In genomic region chr13:48412100-48412556, GRCh38 we compare ENCODE assay signal across 8 cellular contexts. TPM values are rescaled to one million over a fixed set of nuclear protein-coding genes. Genes with fewer than 3 reads are reported as not detected.
DNase-seq lines count a peak whose midpoint lies in the region; ATAC-seq and TF ChIP-seq lines count a peak whose summit lies in the region.

No MANE protein-coding gene starts in this region.

- ATAC-seq in psoas muscle (no peak), HG03520 (IDR thresholded peaks at IDR 0.05; ENCODE audit: unreplicated experiment) (no peak), GM19351 (IDR thresholded peaks at IDR 0.05; ENCODE audit: unreplicated experiment) (no peak)

- peaks cover 7% of the 10 kb centered on the region for H3K4me1 ChIP-seq in cardiac muscle cell (ENCODE audit: low read depth)
- H3K4me1 ChIP-seq in psoas muscle: no peaks in the 10 kb centered on the region

- WGBS in psoas muscle, 3 donors: 35 to 44% (median 37%) methylated on average over 7 of the region's 7 CpGs

- POLR2A ChIA-PET in activated CD4-positive, alpha-beta memory T cell treated with anti-CD3 and anti-CD28 coated beads, Interleukin-2, amount 10 ng/mL, durations not matched to agents 7 days and 5 days (lab: Charles Lee): interaction anchor here (0.6 to 3.9 kb wide), 25 partner anchors 7 to 374 kb away, joined by 3 to 55 read pairs (median 4); partner anchors contain the start of genes ITM2B, NUDT15, RB1 and RCBTB2

- TF ChIP-seq CTCF in cardiac muscle cell (IDR thresholded peaks at IDR 0.05; ENCODE audit: low read depth, low read length): no peak
- TF ChIP-seq CTCF in psoas muscle (IDR thresholded peaks at IDR 0.05): no peak

- no peaks in the 10 kb centered on the region for H3K27me3 Mint-ChIP-seq in activated CD4-positive, alpha-beta memory T cell treated with anti-CD3 and anti-CD28 coated beads, Interleukin-2, amount 10 ng/mL, durations not matched to agents 7 days and 5 days

- peak overlapping the region; percentile 82 for H3K4me3 ChIP-seq in GM08714 (ENCODE audit: low read length)
- peak overlapping the region; percentile 10 for H3K4me3 ChIP-seq in cardiac muscle cell
- H3K4me3 ChIP-seq in psoas muscle: peak overlapping the region; percentile 60

- peaks cover 46% of the 10 kb centered on the region for H3K4me1 Mint-ChIP-seq in activated CD4-positive, alpha-beta memory T cell treated with anti-CD3 and anti-CD28 coated beads, Interleukin-2, amount 10 ng/mL, durations not matched to agents 7 days and 5 days

- DNase-seq in activated CD4-positive, alpha-beta memory T cell treated with anti-CD3 and anti-CD28 coated beads, Interleukin-2, amount 10 ng/mL, durations not matched to agents 7 days and 5 days: no peak
- DNase-seq in cardiac muscle cell (ENCODE audit: low read depth in 1 of 2, low spot score in 1 of 2) (peak in 1 of 2 donors; percentile 44), psoas muscle (no peak), NCI-H2107 treated with DMSO at 0.1 percent for 48 hours (lab: John Stamatoyannopoulos, UW; ENCODE audit: unreplicated experiment) (no peak), OCI-M2 (lab: John Stamatoyannopoulos, UW; ENCODE audit: unreplicated experiment) (no peak)

- H3K27me3 ChIP-seq in cardiac muscle cell (no peaks in the 10 kb centered on the region), psoas muscle (ENCODE audit: insufficient read depth in 3 of 3, low read length in 2 of 3) (no peaks in the 10 kb centered on the region)

- intact Hi-C loops in psoas muscle (cut with DNase I): loop anchor here in 1 of 2 donors (5.0 kb wide), 1 partner anchor 170 kb away; no protein-coding TSS in a partner anchor

- no peaks in the 10 kb centered on the region for H3K9me3 Mint-ChIP-seq in activated CD4-positive, alpha-beta memory T cell treated with anti-CD3 and anti-CD28 coated beads, Interleukin-2, amount 10 ng/mL, durations not matched to agents 7 days and 5 days

- peak overlapping the region; percentile 99 for H3K4me3 Mint-ChIP-seq in activated CD4-positive, alpha-beta memory T cell treated with anti-CD3 and anti-CD28 coated beads, Interleukin-2, amount 10 ng/mL, durations not matched to agents 7 days and 5 days

- no peaks in the 10 kb centered on the region for H3K9me3 ChIP-seq in cardiac muscle cell (ENCODE audit: low read depth)
- H3K9me3 ChIP-seq in psoas muscle: no peaks in the 10 kb centered on the region

- H3K27ac ChIP-seq in cardiac muscle cell (no peak overlapping the region), psoas muscle (peak overlapping the region; percentile 56)

- H3K27ac Mint-ChIP-seq in activated CD4-positive, alpha-beta memory T cell treated with anti-CD3 and anti-CD28 coated beads, Interleukin-2, amount 10 ng/mL, durations not matched to agents 7 days and 5 days: peak overlapping the region; percentile 96

- no peaks in the 10 kb centered on the region for H3K36me3 ChIP-seq in cardiac muscle cell
- no peaks in the 10 kb centered on the region for H3K36me3 ChIP-seq in psoas muscle (ENCODE audit: insufficient read depth in 1 of 2, low read depth in 1 of 2)

- CTCF ChIA-PET in activated CD4-positive, alpha-beta memory T cell treated with anti-CD3 and anti-CD28 coated beads, Interleukin-2, amount 10 ng/mL, durations not matched to agents 7 days and 5 days (lab: Charles Lee): interaction anchor here (1.0 to 2.2 kb wide), 5 partner anchors 10 to 168 kb away, joined by 3 to 10 read pairs (median 5); no protein-coding TSS in a partner anchor

- H3K36me3 Mint-ChIP-seq in activated CD4-positive, alpha-beta memory T cell treated with anti-CD3 and anti-CD28 coated beads, Interleukin-2, amount 10 ng/mL, durations not matched to agents 7 days and 5 days (ENCODE audit: low read depth): peaks cover 70% of the 10 kb centered on the region

RNA-seq across cellular contexts. Expression of gene LPAR6, which starts 0.8 kb away (rescaled TPM):
- total RNA-seq in activated CD4-positive, alpha-beta memory T cell treated with anti-CD3 and anti-CD28 coated beads, Interleukin-2, amount 10 ng/mL, durations not matched to agents 7 days and 5 days: 100 to 1,000 TPM in 1 of 2 experiments, 10 to 100 TPM in 1; 96.8 to 100 TPM
- total RNA-seq in cardiac muscle cell: 0.11 and 0.45 TPM in 2 replicates
- polyA plus RNA-seq in cardiac muscle cell: 1.5 and 1.9 TPM in 2 replicates
- total RNA-seq in psoas muscle: 10 to 100 TPM in 1 of 4 donors, 1 to 10 TPM in 3; 4.1 to 11.0 (median 6.6) TPM
- 1 to 10 TPM; 5.3 to 7.5 (median 5.8) TPM for polyA plus RNA-seq in psoas muscle

Comparison
In these comparisons a context has a peak if more than half of its experiments do, and no peak if none do; other contexts are left out.
1. H3K4me3 ChIP-seq: peak in every context shown above with its lines; median percentile 82 in GM08714; 60 in psoas muscle; 10 in cardiac muscle cell.
2. RNA of gene LPAR6, which starts 0.8 kb away (total RNA-seq): 96.8 to 100 TPM in activated CD4-positive, alpha-beta memory T cell treated with anti-CD3 and anti-CD28 coated beads, Interleukin-2, amount 10 ng/mL, durations not matched to agents 7 days and 5 days; 4.1 to 11.0 TPM in psoas muscle and 0.11 to 0.45 TPM in cardiac muscle cell; every median in the first group is over 4 times any median in the second.